ENCODE assay signal across 8 cellular contexts in genomic region chr6:71289802-71290175, GRCh38. TPM values are rescaled to one million over a fixed set of nuclear protein-coding genes. Genes with fewer than 3 reads are reported as not detected.
A peak's percentile ranks its signal among the peaks of the same experiment; 100 is the strongest.
DNase-seq lines count a peak whose midpoint lies in the region; ATAC-seq and TF ChIP-seq lines count a peak whose summit lies in the region.

No MANE protein-coding gene starts in this region.

- no peaks in the 10 kb centered on the region for H3K36me3 ChIP-seq in ectodermal cell (ENCODE audit: control insufficient read depth, insufficient read depth, low read length)

- peaks cover 0 to 2% (median 0%) of the 10 kb centered on the region in 3 donors for H3K27me3 Mint-ChIP-seq in CD14-positive monocyte (ENCODE audit: low read depth in 3 of 3)
- no peaks in the 10 kb centered on the region for H3K27me3 Mint-ChIP-seq in neural crest cell (ENCODE audit: low read depth)

- DNase-seq in CD14-positive monocyte (ENCODE audit: low spot score), result no peak
- DNase-seq in NB4 (ENCODE audit: low read depth), result no peak
- DNase-seq in neural crest cell (ENCODE audit: low read depth, low spot score), result no peak
- DNase-seq in NCI-H1694 (lab: John Stamatoyannopoulos, UW), result no peak
- no peak for DNase-seq in Ammon's horn (ENCODE audit: low spot score)
- DNase-seq in NCI-H345 treated with DMSO at 0.1 percent for 48 hours (lab: John Stamatoyannopoulos, UW; ENCODE audit: unreplicated experiment), result no peak

- H3K27ac Mint-ChIP-seq in CD14-positive monocyte (peak overlapping the region; percentile 83 to 97 (median 88)), neural crest cell (ENCODE audit: unreplicated experiment) (no peak overlapping the region)

- H3K9me3 Mint-ChIP-seq in CD14-positive monocyte, result peaks cover 0 to 2% (median 0%) of the 10 kb centered on the region in 7 donors
- H3K9me3 Mint-ChIP-seq in neural crest cell, result no peaks in the 10 kb centered on the region

- H3K36me3 Mint-ChIP-seq in CD14-positive monocyte (peaks cover 32 to 36% of the 10 kb centered on the region in 2 donors), neural crest cell (ENCODE audit: low read depth) (peaks cover 18% of the 10 kb centered on the region)

- H3K4me1 Mint-ChIP-seq in CD14-positive monocyte (peaks cover 59% of the 10 kb centered on the region), neural crest cell (peaks cover 38% of the 10 kb centered on the region)

- intact Hi-C loops in CD14-positive monocyte (cut with micrococcal nuclease), result loop anchor here in 1 of 2 donors (5.0 kb wide), 1 partner anchor 37 kb away; no protein-coding TSS in a partner anchor

- no peak for TF ChIP-seq POLR2A in NB4 (IDR thresholded peaks at IDR 0.05; ENCODE audit: extremely low read depth, insufficient read length)

- TF ChIP-seq CTCF in CD14-positive monocyte (IDR thresholded peaks at IDR 0.05), result no peak
- no peak for TF ChIP-seq CTCF in NB4 (IDR thresholded peaks at IDR 0.05; ENCODE audit: low read depth, low read length)
- no peak for TF ChIP-seq CTCF in neural crest cell (conservative IDR thresholded peaks at IDR 0.05)

- H3K27ac ChIP-seq in ectodermal cell (ENCODE audit: insufficient read depth, low read depth, low read length, poor library complexity, severe bottlenecking), result no peak overlapping the region

- H3K4me3 Mint-ChIP-seq in CD14-positive monocyte (peak overlapping the region; percentile 90 to 95), neural crest cell (peak overlapping the region; percentile 87)

- H3K4me1 ChIP-seq in ectodermal cell (ENCODE audit: control insufficient read depth, insufficient read depth, low read length), result peaks cover 8% of the 10 kb centered on the region

- ATAC-seq in HG03439 (IDR thresholded peaks at IDR 0.05; ENCODE audit: unreplicated experiment), result no peak

- 90 to 94% methylated on average over 5 of the region's 5 CpGs for WGBS in ectodermal cell, 2 experiments

- H3K4me3 ChIP-seq in NB4 (ENCODE audit: low read depth, low read length) (peak overlapping the region; percentile 67), ectodermal cell (ENCODE audit: insufficient read depth, low read depth, low read length) (peak overlapping the region; percentile 69)

- H3K27me3 ChIP-seq in ectodermal cell (ENCODE audit: control insufficient read depth, insufficient read depth, low read length, poor library complexity, severe bottlenecking), result peaks cover 4% of the 10 kb centered on the region

- no peaks in the 10 kb centered on the region for H3K9me3 ChIP-seq in ectodermal cell (ENCODE audit: control insufficient read depth, low read length)

RNA-seq across cellular contexts. Expression of gene OGFRL1, which starts 1.2 kb away (rescaled TPM):
- 10 to 100 TPM; 58.3 to 72.8 TPM for polyA plus RNA-seq in CD14-positive monocyte
- polyA plus RNA-seq in ectodermal cell (2013, experiment 1 of 4), result 4.4 TPM
- 5.5 TPM for polyA plus RNA-seq in ectodermal cell (2013, experiment 2 of 4)
- 5.3 TPM for polyA plus RNA-seq in ectodermal cell (2013, experiment 3 of 4)
- 6.1 TPM for polyA plus RNA-seq in ectodermal cell (2013, experiment 4 of 4)
- total RNA-seq in neural crest cell, result 7.6 and 8.6 TPM in 2 replicates
